In genomic region chr19:15269806-15270205, GRCh38 we compare ENCODE assay signal across 29 cellular contexts. TPM values are rescaled to one million over a fixed set of nuclear protein-coding genes. Genes with fewer than 3 reads are reported as not detected.
A peak's percentile ranks its signal among the peaks of the same experiment; 100 is the strongest.
DNase-seq lines count a peak whose midpoint lies in the region; ATAC-seq and TF ChIP-seq lines count a peak whose summit lies in the region.
"Had no signal": no experiment of that assay in that cellular context is flagged by ENCODE, and none has a peak within 500 bp of the region (broad histone marks: within the 10 kb centered on the region; RNA-seq: fewer than 3 reads in every experiment).

No MANE protein-coding gene starts in this region.

- H3K9me3 ChIP-seq in endodermal cell (ENCODE audit: control insufficient read depth, low read length), result no peaks in the 10 kb centered on the region
- H3K9me3 ChIP-seq: Peyer's patch, thyroid gland, vagina had no signal

- no peak for TF ChIP-seq CTCF in endodermal cell (conservative IDR thresholded peaks at IDR 0.05)
- TF ChIP-seq CTCF in osteocyte (IDR thresholded peaks at IDR 0.05), result no peak

- no peaks in the 10 kb centered on the region for H3K27me3 ChIP-seq in endodermal cell (ENCODE audit: control insufficient read depth, insufficient read depth, low read length, poor library complexity, severe bottlenecking)
- H3K27me3 ChIP-seq: Peyer's patch, thyroid gland, vagina had no signal

- 76 to 93% methylated on average over 3 to 6 of the region's 6 CpGs for WGBS in endodermal cell (ENCODE audit: insufficient coverage in 1 of 2, insufficient read length in 1 of 2), 2 experiments

- peak overlapping the region; percentile 5 for H3K27ac ChIP-seq in endodermal cell (ENCODE audit: low read depth, low read length)
- H3K27ac ChIP-seq: epithelial cell of prostate, Peyer's patch, thyroid gland, vagina had no signal

- no peak overlapping the region for H3K4me3 Mint-ChIP-seq in activated T-cell treated with anti-CD3 and anti-CD28 coated beads, Interleukin-2, amount 50 U/mL, for 72 hours
- H3K4me3 Mint-ChIP-seq in IgD-negative memory B cell, result no peak overlapping the region
- no peak overlapping the region for H3K4me3 Mint-ChIP-seq in endodermal cell
- H3K4me3 Mint-ChIP-seq in osteocyte (ENCODE audit: unreplicated experiment), result no peak overlapping the region
- H3K4me3 Mint-ChIP-seq: activated CD4-positive, alpha-beta memory T cell treated with anti-CD3 and anti-CD28 coated beads, Interleukin-2, amount 10 ng/mL, durations not matched to agents 7 days and 5 days; CD8-positive, alpha-beta memory T cell had no signal

- no peak overlapping the region for H3K4me3 ChIP-seq in endodermal cell (ENCODE audit: low read length)
- H3K4me3 ChIP-seq: GM12878, K562, Peyer's patch, thyroid gland, vagina had no signal

- DNase-seq in activated T-cell treated with anti-CD3 and anti-CD28 coated beads, Interleukin-2, amount 50 U/mL, for 72 hours, result no peak
- no peak for DNase-seq in activated T-cell treated with anti-CD3 and anti-CD28 coated beads, Interleukin-2, amount 50 U/mL, for 48 hours
- DNase-seq in endodermal cell (no peak), osteocyte (ENCODE audit: extremely low spot score, unreplicated experiment) (no peak), amniotic stem cell (lab: John Stamatoyannopoulos, UW) (no peak), MV-4-11 (lab: John Stamatoyannopoulos, UW) (no peak)
- DNase-seq: activated CD4-positive, alpha-beta memory T cell treated with anti-CD3 and anti-CD28 coated beads, Interleukin-2, amount 10 ng/mL, durations not matched to agents 7 days and 5 days; activated CD4-positive, alpha-beta T cell treated with anti-CD3 and anti-CD28 coated beads for 1 hour; activated gamma-delta T cell treated with Interleukin-2 at 50 U/mL for 16 hours; amygdala; CD8-positive, alpha-beta memory T cell; DMS 273 treated with DMSO at 0.1 percent for 48 hours; EL; hypothalamus; NCI-H1105; NCI-H187; NCI-H82; Peyer's patch; retina; SHP77 treated with DMSO at 0.1 percent for 48 hours; thyroid gland had no signal

- peaks cover 32% of the 10 kb centered on the region for H3K4me1 Mint-ChIP-seq in activated T-cell treated with anti-CD3 and anti-CD28 coated beads, Interleukin-2, amount 50 U/mL, for 72 hours (ENCODE audit: low read depth)
- H3K4me1 Mint-ChIP-seq in IgD-negative memory B cell, result peaks cover 22 to 41% (median 24%) of the 10 kb centered on the region in 3 donors
- no peaks in the 10 kb centered on the region for H3K4me1 Mint-ChIP-seq in endodermal cell
- peaks cover 64% of the 10 kb centered on the region for H3K4me1 Mint-ChIP-seq in osteocyte (ENCODE audit: unreplicated experiment)

- H3K9me3 Mint-ChIP-seq in activated T-cell treated with anti-CD3 and anti-CD28 coated beads, Interleukin-2, amount 50 U/mL, for 72 hours, result no peaks in the 10 kb centered on the region
- H3K9me3 Mint-ChIP-seq in IgD-negative memory B cell (no peaks in the 10 kb centered on the region), endodermal cell (no peaks in the 10 kb centered on the region), osteocyte (ENCODE audit: unreplicated experiment) (no peaks in the 10 kb centered on the region)
- H3K9me3 Mint-ChIP-seq: activated CD4-positive, alpha-beta memory T cell treated with anti-CD3 and anti-CD28 coated beads, Interleukin-2, amount 10 ng/mL, durations not matched to agents 7 days and 5 days; CD8-positive, alpha-beta memory T cell had no signal

- no peak for ATAC-seq in activated T-cell treated with anti-CD3 and anti-CD28 coated beads, Interleukin-2, amount 50 U/mL, for 72 hours (replicated peaks in 1 of 2)
- ATAC-seq in HG03521 (IDR thresholded peaks at IDR 0.05; ENCODE audit: unreplicated experiment), result no peak
- ATAC-seq: GM12878, K562 had no signal

- peaks cover 78% of the 10 kb centered on the region for H3K36me3 ChIP-seq in endodermal cell (ENCODE audit: control insufficient read depth, insufficient read depth, low read length)

- H3K36me3 Mint-ChIP-seq in activated T-cell treated with anti-CD3 and anti-CD28 coated beads, Interleukin-2, amount 50 U/mL, for 72 hours (ENCODE audit: insufficient read depth in 2 of 2), result peaks cover 0 to 21% of the 10 kb centered on the region in 2 donors
- H3K36me3 Mint-ChIP-seq in IgD-negative memory B cell, result peaks cover 3% of the 10 kb centered on the region
- peaks cover 70% of the 10 kb centered on the region for H3K36me3 Mint-ChIP-seq in endodermal cell (ENCODE audit: low read depth)
- H3K36me3 Mint-ChIP-seq in osteocyte (ENCODE audit: unreplicated experiment), result peaks cover 54% of the 10 kb centered on the region

- no peaks in the 10 kb centered on the region for H3K27me3 Mint-ChIP-seq in activated T-cell treated with anti-CD3 and anti-CD28 coated beads, Interleukin-2, amount 50 U/mL, for 72 hours (ENCODE audit: low read depth)
- H3K27me3 Mint-ChIP-seq in IgD-negative memory B cell (no peaks in the 10 kb centered on the region), endodermal cell (ENCODE audit: insufficient read depth) (no peaks in the 10 kb centered on the region), osteocyte (ENCODE audit: unreplicated experiment) (no peaks in the 10 kb centered on the region)
- H3K27me3 Mint-ChIP-seq: activated CD4-positive, alpha-beta memory T cell treated with anti-CD3 and anti-CD28 coated beads, Interleukin-2, amount 10 ng/mL, durations not matched to agents 7 days and 5 days; CD8-positive, alpha-beta memory T cell had no signal

- H3K27ac Mint-ChIP-seq in activated T-cell treated with anti-CD3 and anti-CD28 coated beads, Interleukin-2, amount 50 U/mL, for 72 hours, result peak overlapping the region; percentile 54
- H3K27ac Mint-ChIP-seq in IgD-negative memory B cell (peak overlapping the region in 2 of 3 donors; percentile 41), endodermal cell (no peak overlapping the region), osteocyte (ENCODE audit: unreplicated experiment) (peak overlapping the region; percentile 61)
- H3K27ac Mint-ChIP-seq: activated CD4-positive, alpha-beta memory T cell treated with anti-CD3 and anti-CD28 coated beads, Interleukin-2, amount 10 ng/mL, durations not matched to agents 7 days and 5 days had no signal

- no peaks in the 10 kb centered on the region for H3K4me1 ChIP-seq in endodermal cell (ENCODE audit: control insufficient read depth, insufficient read depth, low read length)

- no peak overlapping the region for H3K9ac ChIP-seq in endodermal cell (ENCODE audit: extremely low read depth, low read length, poor library complexity, severe bottlenecking)

RNA-seq across cellular contexts. Expression of gene EPHX3, which starts 37.6 kb away (rescaled TPM):
- under 1 TPM; 0.16 to 0.62 TPM for total RNA-seq in activated T-cell treated with anti-CD3 and anti-CD28 coated beads, Interleukin-2, amount 50 U/mL, for 72 hours
- polyA plus RNA-seq in IgD-negative memory B cell, result not detected
- total RNA-seq in endodermal cell, result 10 to 100 TPM; 14.5 to 18.7 TPM
- 5.4 TPM for polyA plus RNA-seq in endodermal cell (2013, experiment 1 of 2)
- polyA plus RNA-seq in endodermal cell (2013, experiment 2 of 2), result 4.5 TPM
- total RNA-seq in osteocyte, result not detected in 2 replicates
- total RNA-seq: CD8-positive, alpha-beta memory T cell; GM12878; M059J; Peyer's patch; skeletal muscle tissue had no signal
- polyA plus RNA-seq: CD8-positive, alpha-beta memory T cell; K562 had no signal

Comparison
In these comparisons a context has a peak if more than half of its experiments do, and no peak if none do; other contexts are left out.
1. RNA of gene EPHX3, which starts 37.6 kb away (total RNA-seq): 14.5 to 18.7 TPM in endodermal cell; 0.16 to 0.62 TPM in activated T-cell treated with anti-CD3 and anti-CD28 coated beads, Interleukin-2, amount 50 U/mL, for 72 hours and not detected in osteocyte; every median in the first group is over 4 times any median in the second.